8 cellular contexts compared by ENCODE assay signal in genomic region chr10:3749597-3750351, GRCh38. TPM values are rescaled to one million over a fixed set of nuclear protein-coding genes. Genes with fewer than 3 reads are reported as not detected.
DNase-seq lines count a peak whose midpoint lies in the region; ATAC-seq and TF ChIP-seq lines count a peak whose summit lies in the region.

No MANE protein-coding gene starts in this region.

- peak overlapping the region; percentile 52 for H3K4me3 Mint-ChIP-seq in dendritic cell treated with granulocyte-macrophage colony-stimulating factor and Interleukin-4, amounts not matched to agents 40 ng/mL and 50 ng/mL, for 4 days

- H3K36me3 Mint-ChIP-seq in dendritic cell treated with granulocyte-macrophage colony-stimulating factor and Interleukin-4, amounts not matched to agents 40 ng/mL and 50 ng/mL, for 4 days (ENCODE audit: low read depth): no peaks in the 10 kb centered on the region

- peaks cover 34% of the 10 kb centered on the region for H3K4me1 Mint-ChIP-seq in dendritic cell treated with granulocyte-macrophage colony-stimulating factor and Interleukin-4, amounts not matched to agents 40 ng/mL and 50 ng/mL, for 4 days (ENCODE audit: low read depth)

- H3K27ac Mint-ChIP-seq in dendritic cell treated with granulocyte-macrophage colony-stimulating factor and Interleukin-4, amounts not matched to agents 40 ng/mL and 50 ng/mL, for 4 days: peak overlapping the region; percentile 81

- intact Hi-C loops in dendritic cell treated with granulocyte-macrophage colony-stimulating factor and Interleukin-4, amounts not matched to agents 40 ng/mL and 50 ng/mL, for 4 days (cut with micrococcal nuclease): no loop called here

- no peak for TF ChIP-seq CTCF in GM10266 (IDR thresholded peaks at IDR 0.05; ENCODE audit: control insufficient read depth, insufficient read depth, low read depth, missing control alignments)

- ATAC-seq in HG03342 (IDR thresholded peaks at IDR 0.05; ENCODE audit: unreplicated experiment): peak; percentile 49
- no peak for ATAC-seq in HG02759 (IDR thresholded peaks at IDR 0.05; ENCODE audit: unreplicated experiment)

- no peaks in the 10 kb centered on the region for H3K9me3 Mint-ChIP-seq in dendritic cell treated with granulocyte-macrophage colony-stimulating factor and Interleukin-4, amounts not matched to agents 40 ng/mL and 50 ng/mL, for 4 days

- peaks cover 4% of the 10 kb centered on the region for H3K27me3 Mint-ChIP-seq in dendritic cell treated with granulocyte-macrophage colony-stimulating factor and Interleukin-4, amounts not matched to agents 40 ng/mL and 50 ng/mL, for 4 days

- DNase-seq in CD1c-positive myeloid dendritic cell (ENCODE audit: extremely low spot score) (peak; percentile 65), myocyte (ENCODE audit: low read depth) (peak; percentile 57), cerebellum (ENCODE audit: low spot score) (no peak), GM10266 (ENCODE audit: extremely low spot score) (no peak)
- no peak for DNase-seq in activated naive CD4-positive, alpha-beta T cell treated with anti-CD3 and anti-CD28 coated beads, Interleukin-2, amount 50 U/mL, for 16 hours

RNA-seq across cellular contexts. Expression of gene KLF6, which starts 35.2 kb away (rescaled TPM):
- total RNA-seq in myocyte: 14.6 and 14.9 TPM in 2 replicates
- 39.6 TPM for polyA plus RNA-seq in myocyte (2012)
- 35.0 TPM for total RNA-seq in cerebellum

Comparison
In these comparisons a context has a peak if more than half of its experiments do, and no peak if none do; other contexts are left out.
1. DNase-seq: peak in CD1c-positive myeloid dendritic cell (single experiment) and myocyte (single experiment); none in cerebellum (single experiment), activated naive CD4-positive, alpha-beta T cell treated with anti-CD3 and anti-CD28 coated beads, Interleukin-2, amount 50 U/mL, for 16 hours (single experiment) and GM10266 (single experiment).